In genomic region chr10:132449051-132449825, GRCh38 we compare ENCODE assay signal across 11 cellular contexts. TPM values are rescaled to one million over a fixed set of nuclear protein-coding genes. Genes with fewer than 3 reads are reported as not detected.
DNase-seq lines count a peak whose midpoint lies in the region; ATAC-seq lines count a peak whose summit lies in the region.
"Had no signal": no experiment of that assay in that cellular context is flagged by ENCODE, and none has a peak within 500 bp of the region (broad histone marks: within the 10 kb centered on the region; RNA-seq: fewer than 3 reads in every experiment).

No MANE protein-coding gene starts in this region.

- no peaks in the 10 kb centered on the region for H3K27me3 Mint-ChIP-seq in activated CD8-positive, alpha-beta T cell treated with anti-CD3 and anti-CD28 coated beads, Interleukin-2, amount 10 ng/mL, durations not matched to agents 7 days and 5 days (ENCODE audit: low read depth)
- H3K27me3 Mint-ChIP-seq in stimulated activated naive CD8-positive, alpha-beta T cell treated with anti-CD3 and anti-CD28 coated beads, Interleukin-15, amount 100 ng/mL, for 72 hours: no peaks in the 10 kb centered on the region

- peak overlapping the region in 3 of 11 experiments; percentile 6 to 54 (median 48); a peak in 4 of 22 replicates for H3K27ac ChIP-seq in BLaER1 treated with 17β-estradiol and CSF1 and Interleukin-3, amounts not matched to agents 10 nM and 100 nM

- peak overlapping the region in 10 of 11 experiments; percentile 5 to 57 (median 24); a peak in 9 of 22 replicates for H3K4me2 ChIP-seq in BLaER1 treated with 17β-estradiol and CSF1 and Interleukin-3, amounts not matched to agents 10 nM and 100 nM

- peaks cover 0 to 17% (median 0%) of the 10 kb centered on the region in 11 experiments; a peak in 5 of 22 replicates for H4K20me1 ChIP-seq in BLaER1 treated with 17β-estradiol and CSF1 and Interleukin-3, amounts not matched to agents 10 nM and 100 nM

- peaks cover 0 to 9% (median 0%) of the 10 kb centered on the region in 11 experiments; a peak in 4 of 22 replicates for H3K27me3 ChIP-seq in BLaER1 treated with 17β-estradiol and CSF1 and Interleukin-3, amounts not matched to agents 10 nM and 100 nM

- H3K4me3 Mint-ChIP-seq in activated CD8-positive, alpha-beta T cell treated with anti-CD3 and anti-CD28 coated beads, Interleukin-2, amount 10 ng/mL, durations not matched to agents 7 days and 5 days: no peak overlapping the region
- no peak overlapping the region for H3K4me3 Mint-ChIP-seq in stimulated activated naive CD8-positive, alpha-beta T cell treated with anti-CD3 and anti-CD28 coated beads, Interleukin-15, amount 100 ng/mL, for 72 hours
- H3K4me3 Mint-ChIP-seq: activated T-cell treated with anti-CD3 and anti-CD28 coated beads, Interleukin-2, amount 50 U/mL, for 72 hours had no signal

- peaks cover 61 to 87% (median 85%) of the 10 kb centered on the region in 10 experiments for H3K4me1 ChIP-seq in BLaER1 treated with 17β-estradiol and CSF1 and Interleukin-3, amounts not matched to agents 10 nM and 100 nM

- CTCF ChIA-PET in activated CD8-positive, alpha-beta T cell treated with anti-CD3 and anti-CD28 coated beads, Interleukin-2, amount 10 ng/mL, durations not matched to agents 7 days and 5 days (lab: Charles Lee): no interaction called here

- POLR2A ChIA-PET in activated CD8-positive, alpha-beta T cell treated with anti-CD3 and anti-CD28 coated beads, Interleukin-2, amount 10 ng/mL, durations not matched to agents 7 days and 5 days (lab: Charles Lee): no interaction called here

- H3K4me1 Mint-ChIP-seq in activated CD8-positive, alpha-beta T cell treated with anti-CD3 and anti-CD28 coated beads, Interleukin-2, amount 10 ng/mL, durations not matched to agents 7 days and 5 days (ENCODE audit: low read depth): peaks cover 55% of the 10 kb centered on the region
- peaks cover 75% of the 10 kb centered on the region for H3K4me1 Mint-ChIP-seq in stimulated activated naive CD8-positive, alpha-beta T cell treated with anti-CD3 and anti-CD28 coated beads, Interleukin-15, amount 100 ng/mL, for 72 hours

- no peaks in the 10 kb centered on the region for H3K9me3 ChIP-seq in BLaER1 treated with 17β-estradiol and CSF1 and Interleukin-3, amounts not matched to agents 10 nM and 100 nM (replicated peaks in 1 of 11)

- H3K36me3 ChIP-seq in BLaER1 treated with 17β-estradiol and CSF1 and Interleukin-3, amounts not matched to agents 10 nM and 100 nM: no peaks in the 10 kb centered on the region

- H3K36me3 Mint-ChIP-seq in activated CD8-positive, alpha-beta T cell treated with anti-CD3 and anti-CD28 coated beads, Interleukin-2, amount 10 ng/mL, durations not matched to agents 7 days and 5 days (ENCODE audit: low read depth): no peaks in the 10 kb centered on the region

- no peak for ATAC-seq in activated CD8-positive, alpha-beta T cell treated with anti-CD3 and anti-CD28 coated beads, Interleukin-2, amount 10 ng/mL, durations not matched to agents 7 days and 5 days
- no peak for ATAC-seq in GM19023 (IDR thresholded peaks at IDR 0.05; ENCODE audit: unreplicated experiment)
- ATAC-seq in stimulated activated naive CD8-positive, alpha-beta T cell treated with anti-CD3 and anti-CD28 coated beads, Interleukin-15, amount 100 ng/mL, for 72 hours: no peak

- no peak overlapping the region for H3K4me3 ChIP-seq in BLaER1 treated with 17β-estradiol and CSF1 and Interleukin-3, amounts not matched to agents 10 nM and 100 nM

- peak overlapping the region; percentile 47 for H3K27ac Mint-ChIP-seq in activated CD8-positive, alpha-beta T cell treated with anti-CD3 and anti-CD28 coated beads, Interleukin-2, amount 10 ng/mL, durations not matched to agents 7 days and 5 days
- H3K27ac Mint-ChIP-seq in stimulated activated naive CD8-positive, alpha-beta T cell treated with anti-CD3 and anti-CD28 coated beads, Interleukin-15, amount 100 ng/mL, for 72 hours: no peak overlapping the region
- H3K27ac Mint-ChIP-seq: activated T-cell treated with anti-CD3 and anti-CD28 coated beads, Interleukin-2, amount 50 U/mL, for 72 hours had no signal

- no peak overlapping the region for H3K9ac ChIP-seq in BLaER1 treated with 17β-estradiol and CSF1 and Interleukin-3, amounts not matched to agents 10 nM and 100 nM

- DNase-seq in HuH-7 (ENCODE audit: low spot score): peak; percentile 71
- DNase-seq in activated CD8-positive, alpha-beta T cell treated with anti-CD3 and anti-CD28 coated beads, Interleukin-2, amount 10 ng/mL, durations not matched to agents 7 days and 5 days: no peak
- DNase-seq in mucosa of gallbladder (ENCODE audit: low spot score): peak; percentile 73
- no peak for DNase-seq in SW 1271 (lab: John Stamatoyannopoulos, UW)
- DNase-seq in stimulated activated naive CD8-positive, alpha-beta T cell treated with anti-CD3 and anti-CD28 coated beads, Interleukin-15, amount 100 ng/mL, for 72 hours: no peak
- DNase-seq in middle frontal gyrus (ENCODE audit: extremely low spot score, low spot score): no peak
- DNase-seq: GDM1, NCI-H748 treated with DMSO at 0.1 percent for 48 hours had no signal

- H3K9me3 Mint-ChIP-seq in activated CD8-positive, alpha-beta T cell treated with anti-CD3 and anti-CD28 coated beads, Interleukin-2, amount 10 ng/mL, durations not matched to agents 7 days and 5 days (ENCODE audit: insufficient read depth): no peaks in the 10 kb centered on the region
- H3K9me3 Mint-ChIP-seq in stimulated activated naive CD8-positive, alpha-beta T cell treated with anti-CD3 and anti-CD28 coated beads, Interleukin-15, amount 100 ng/mL, for 72 hours: no peaks in the 10 kb centered on the region
- H3K9me3 Mint-ChIP-seq: activated T-cell treated with anti-CD3 and anti-CD28 coated beads, Interleukin-2, amount 50 U/mL, for 72 hours had no signal

RNA-seq across cellular contexts. Expression of gene PWWP2B, which starts 52.2 kb away (rescaled TPM):
- 10 to 100 TPM; 15.0 to 15.7 TPM for total RNA-seq in activated CD8-positive, alpha-beta T cell treated with anti-CD3 and anti-CD28 coated beads, Interleukin-2, amount 10 ng/mL, durations not matched to agents 7 days and 5 days
- total RNA-seq in mucosa of gallbladder: 52.9 TPM

Comparison
In these comparisons a context has a peak if more than half of its experiments do, and no peak if none do; other contexts are left out.
1. DNase-seq: peak in HuH-7 (single experiment) and mucosa of gallbladder (single experiment); none in activated CD8-positive, alpha-beta T cell treated with anti-CD3 and anti-CD28 coated beads, Interleukin-2, amount 10 ng/mL, durations not matched to agents 7 days and 5 days (single experiment), SW 1271 (0 of 2), stimulated activated naive CD8-positive, alpha-beta T cell treated with anti-CD3 and anti-CD28 coated beads, Interleukin-15, amount 100 ng/mL, for 72 hours (0 of 2) and middle frontal gyrus (single experiment).